ENCODE assay signal across 8 cellular contexts in the genomic region with DNA sequence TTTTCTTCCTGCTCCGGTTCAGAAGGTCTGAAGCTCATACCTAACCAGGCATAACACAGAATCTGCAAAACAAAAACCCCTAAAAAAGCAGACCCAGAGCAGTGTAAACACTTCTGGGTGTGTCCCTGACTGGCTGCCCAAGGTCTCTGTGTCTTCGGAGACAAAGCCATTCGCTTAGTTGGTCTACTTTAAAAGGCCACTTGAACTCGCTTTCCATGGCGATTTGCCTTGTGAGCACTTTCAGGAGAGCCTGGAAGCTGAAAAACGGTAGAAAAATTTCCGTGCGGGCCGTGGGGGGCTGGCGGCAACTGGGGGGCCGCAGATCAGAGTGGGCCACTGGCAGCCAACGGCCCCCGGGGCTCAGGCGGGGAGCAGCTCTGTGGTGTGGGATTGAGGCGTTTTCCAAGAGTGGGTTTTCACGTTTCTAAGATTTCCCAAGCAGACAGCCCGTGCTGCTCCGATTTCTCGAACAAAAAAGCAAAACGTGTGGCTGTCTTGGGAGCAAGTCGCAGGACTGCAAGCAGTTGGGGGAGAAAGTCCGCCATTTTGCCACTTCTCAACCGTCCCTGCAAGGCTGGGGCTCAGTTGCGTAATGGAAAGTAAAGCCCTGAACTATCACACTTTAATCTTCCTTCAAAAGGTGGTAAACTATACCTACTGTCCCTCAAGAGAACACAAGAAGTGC. TPM values are rescaled to one million over a fixed set of nuclear protein-coding genes. Genes with fewer than 3 reads are reported as not detected.
DNase-seq lines count a peak whose midpoint lies in the region; ATAC-seq and TF ChIP-seq lines count a peak whose summit lies in the region.

No MANE protein-coding gene starts in this region.

- peak overlapping the region; percentile 100 for H3K27ac ChIP-seq in caudate nucleus (ENCODE audit: low read depth, low read length)

- no peak for ATAC-seq in GM21619 (IDR thresholded peaks at IDR 0.05; ENCODE audit: unreplicated experiment)
- no peak for ATAC-seq in GM19324 (IDR thresholded peaks at IDR 0.05; ENCODE audit: low FRiP score, unreplicated experiment)

- DNase-seq in DMS53 treated with DMSO at 0.1 percent for 48 hours (lab: John Stamatoyannopoulos, UW; ENCODE audit: unreplicated experiment) (peak; percentile 48), LoVo (ENCODE audit: low spot score) (peak; percentile 60), T-helper 9 cell (peak; percentile 36), caudate nucleus (lab: John Stamatoyannopoulos, UW) (peak in 26 of 61 donors; percentile 18 to 80 (median 52)), lower leg skin (ENCODE audit: low spot score in 2 of 2) (no peak)
- DNase-seq in stimulated activated CD8-positive, alpha-beta memory T cell treated with anti-CD3 and anti-CD28 coated beads, Interleukin-7, amount 100 ng/mL, for 4 hours (ENCODE audit: low read depth in 2 of 2), result peak; percentile 48 to 49

- no peak for TF ChIP-seq CTCF in lower leg skin (IDR thresholded peaks at IDR 0.05)

- intact Hi-C loops in lower leg skin (cut with DNase I; ENCODE audit: low total_unique reads), result loop anchor here (5.0 kb wide), 1 partner anchor 76 kb away; the partner anchor contains the start of gene NEAT1

- TF ChIP-seq POLR2A in lower leg skin (IDR thresholded peaks at IDR 0.05), result no peak

- H3K4me3 ChIP-seq in lower leg skin (ENCODE audit: low read depth, poor library complexity, severe bottlenecking), result peak overlapping the region; percentile 52

- 0 to 2% methylated on average over 24 of the region's 24 CpGs for WGBS in lower leg skin, 2 donors

RNA-seq across cellular contexts. Expression of gene MALAT1, which starts 0.7 kb away (rescaled TPM):
- total RNA-seq in lower leg skin, result over 10,000 TPM in 1 of 4 donors, 1,000 to 10,000 TPM in 3; 5,806 to 14,299 (median 7,416) TPM

RNA-seq across cellular contexts. Expression of gene SCYL1, which starts 26.7 kb away (rescaled TPM):
- 100 to 1,000 TPM in 1 of 4 donors, 10 to 100 TPM in 3; 73.1 to 103 (median 89.5) TPM for total RNA-seq in lower leg skin

RNA-seq across cellular contexts. Expression of gene LTBP3, which starts 60.0 kb away (rescaled TPM):
- total RNA-seq in lower leg skin, result 100 to 1,000 TPM in 2 of 4 donors, 10 to 100 TPM in 2; 71.9 to 113 (median 100) TPM

Comparison
In these comparisons a context has a peak if more than half of its experiments do, and no peak if none do; other contexts are left out.
1. DNase-seq: peak in DMS53 treated with DMSO at 0.1 percent for 48 hours (single experiment), LoVo (single experiment), T-helper 9 cell (single experiment) and stimulated activated CD8-positive, alpha-beta memory T cell treated with anti-CD3 and anti-CD28 coated beads, Interleukin-7, amount 100 ng/mL, for 4 hours (2 of 2); none in lower leg skin (0 of 2).